1 cellular context compared by ENCODE assay signal in the genomic region with DNA sequence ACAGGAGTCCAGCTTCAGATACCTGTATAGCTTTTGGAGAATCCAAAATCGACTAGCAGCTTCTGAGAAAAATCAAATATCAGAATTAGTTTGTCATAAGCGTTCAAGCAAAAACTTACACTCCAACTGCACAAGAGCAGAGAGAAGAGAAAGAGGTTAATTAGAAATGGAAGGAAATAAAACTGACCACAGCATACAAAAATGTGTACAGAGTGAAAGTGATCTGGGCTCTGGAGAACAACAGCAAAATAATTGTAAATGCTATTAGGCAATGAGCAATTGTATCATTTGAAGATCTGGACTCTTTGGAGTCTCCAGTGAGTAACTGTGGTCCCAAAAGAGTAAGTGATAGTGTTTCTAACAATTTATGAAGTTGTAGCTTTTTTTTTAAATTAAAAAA.
TF ChIP-seq lines count a peak whose summit lies in the region.

No MANE protein-coding gene starts in this region.

TF ChIP-seq in GM12878, 131 proteins besides CTCF, POLR2A, EP300 and RAD21 (continued from another document):
- TF ChIP-seq BHLHE40 (IDR thresholded peaks at IDR 0.05; ENCODE audit: borderline replicate concordance in 1 of 2, low read depth in 2 of 2, low read length in 1 of 2) = no peak
